ENCODE assay signal across 11 cellular contexts in the genomic region with DNA sequence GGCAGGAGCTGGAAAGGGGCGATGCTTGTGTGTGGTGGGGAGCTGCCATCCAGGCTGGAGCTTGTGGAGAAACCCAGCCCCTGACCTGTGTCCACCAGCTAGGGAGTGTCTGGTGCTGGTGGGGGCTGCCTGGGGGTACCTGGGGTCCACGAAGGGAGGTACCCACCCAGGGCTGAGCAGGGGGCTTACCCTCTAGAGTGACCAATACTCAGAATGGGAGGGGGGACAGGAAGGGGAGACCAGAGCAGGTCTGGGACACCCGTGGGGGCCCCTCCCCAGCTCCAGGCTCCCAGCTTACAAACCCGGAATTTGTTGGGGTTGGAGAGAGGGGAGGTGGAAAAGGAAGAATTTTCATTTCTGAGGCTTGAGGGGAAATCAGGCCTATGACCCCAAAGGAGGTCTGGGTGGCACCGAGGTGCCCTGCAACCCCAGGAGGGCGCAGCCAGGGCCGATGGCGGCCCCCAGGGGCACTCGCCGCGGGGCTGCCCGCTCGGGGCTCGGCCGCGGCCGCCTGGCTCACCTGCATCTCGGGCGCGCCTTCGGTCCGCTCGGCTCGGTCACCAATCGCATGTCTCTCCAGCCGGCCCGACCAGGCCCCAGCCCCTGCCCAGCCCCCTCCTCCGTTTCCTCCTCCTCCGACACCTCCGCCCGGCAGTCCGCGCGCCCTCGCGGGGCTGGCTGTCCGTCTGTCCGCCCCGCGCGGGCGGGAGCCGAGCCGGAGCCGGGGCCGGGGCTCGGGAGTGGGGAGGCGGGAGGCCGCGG. TPM values are rescaled to one million over a fixed set of nuclear protein-coding genes. Genes with fewer than 3 reads are reported as not detected.
DNase-seq lines count a peak whose midpoint lies in the region; ATAC-seq lines count a peak whose summit lies in the region.
"Had no signal": no experiment of that assay in that cellular context is flagged by ENCODE, and none has a peak within 500 bp of the region (broad histone marks: within the 10 kb centered on the region; RNA-seq: fewer than 3 reads in every experiment).

No MANE protein-coding gene starts in this region.

- H3K27me3 ChIP-seq in H7 (ENCODE audit: control insufficient read depth, insufficient read depth, low read length), result peaks cover 7% of the 10 kb centered on the region
- peaks cover 59 to 70% (median 63%) of the 10 kb centered on the region in 3 donors for H3K27me3 ChIP-seq in skeletal muscle tissue (ENCODE audit: control insufficient read depth in 3 of 3, insufficient read depth in 3 of 3, low read length in 3 of 3)

- H3K36me3 ChIP-seq in H7 (replicated peaks; ENCODE audit: control insufficient read depth, insufficient read depth, low read length) (no peaks in the 10 kb centered on the region; the same call in 1 of the 2 replicates), skeletal muscle tissue (ENCODE audit: control insufficient read depth in 3 of 3, insufficient read depth in 3 of 3, low read length in 3 of 3) (no peaks in the 10 kb centered on the region)
- H3K36me3 ChIP-seq: adrenal gland had no signal

- no peaks in the 10 kb centered on the region for H3K9me3 ChIP-seq in skeletal muscle tissue (ENCODE audit: control insufficient read depth in 3 of 3, low read length in 3 of 3)
- H3K9me3 ChIP-seq: adrenal gland had no signal

- H3K27ac ChIP-seq in angular gyrus (ENCODE audit: low read depth, low read length) (peak overlapping the region; percentile 87), skeletal muscle tissue (ENCODE audit: low read depth, low read length) (no peak overlapping the region)
- H3K27ac ChIP-seq: adrenal gland had no signal

- peaks cover 3 to 20% (median 16%) of the 10 kb centered on the region in 3 donors for H3K4me1 ChIP-seq in skeletal muscle tissue (ENCODE audit: control insufficient read depth in 3 of 3, insufficient read depth in 3 of 3, low read length in 3 of 3)

- ATAC-seq in HG02938 (IDR thresholded peaks at IDR 0.05; ENCODE audit: unreplicated experiment) (no peak), HG03469 (IDR thresholded peaks at IDR 0.05; ENCODE audit: unreplicated experiment) (no peak)

- peak overlapping the region; percentile 14 to 45 (median 33) for H3K9ac ChIP-seq in skeletal muscle tissue (ENCODE audit: low read depth in 1 of 3, low read length in 3 of 3)

- H3K4me3 ChIP-seq in H7 (ENCODE audit: insufficient read depth, low read depth, low read length), result peak overlapping the region; percentile 58
- H3K4me3 ChIP-seq in skeletal muscle tissue (ENCODE audit: low read length in 3 of 3), result peak overlapping the region in 2 of 3 donors; percentile 29 to 30

- DNase-seq in H7 (peak; percentile 89), iPS-NIHi11 (ENCODE audit: low spot score) (peak; percentile 62), NCI-H1930 (lab: John Stamatoyannopoulos, UW) (no peak), DMS153 treated with DMSO at 0.1 percent for 48 hours (lab: John Stamatoyannopoulos, UW; ENCODE audit: unreplicated experiment) (no peak)
- DNase-seq: activated CD4-positive, CD25-positive, alpha-beta regulatory T cell; NK-92 treated with Interleukin-12 subunit alpha and Interleukin-12 subunit beta, amount 100 ng/mL, for 24 hours had no signal

RNA-seq across cellular contexts. Expression of gene LINGO1, which starts 0.7 kb away (rescaled TPM):
- total RNA-seq in H7 (2014; rRNA removed; shearing (Covaris generic)), result 10.6 and 11.9 TPM in 2 replicates
- total RNA-seq in skeletal muscle tissue, result 3.7 TPM

Comparison
In these comparisons a context has a peak if more than half of its experiments do, and no peak if none do; other contexts are left out.
1. DNase-seq: peak in H7 (single experiment) and iPS-NIHi11 (single experiment); none in NCI-H1930 (0 of 2) and DMS153 treated with DMSO at 0.1 percent for 48 hours (single experiment).